Comparison of ENCODE assay signal across 18 cellular contexts in genomic region chr2:239946570-239947311, GRCh38.
A peak's percentile ranks its signal among the peaks of the same experiment; 100 is the strongest.
DNase-seq lines count a peak whose midpoint lies in the region; ATAC-seq lines count a peak whose summit lies in the region.
"Had no signal": no experiment of that assay in that cellular context is flagged by ENCODE, and none has a peak within 500 bp of the region (broad histone marks: within the 10 kb centered on the region; RNA-seq: fewer than 3 reads in every experiment).

No MANE protein-coding gene starts in this region.

- H3K36me3 Mint-ChIP-seq in activated naive CD8-positive, alpha-beta T cell treated with anti-CD3 and anti-CD28 coated beads, Interleukin-2, amount 50 U/mL, for 24 hours (ENCODE audit: low read depth): peaks cover 4% of the 10 kb centered on the region

- H3K27ac Mint-ChIP-seq in activated naive CD8-positive, alpha-beta T cell treated with anti-CD3 and anti-CD28 coated beads, Interleukin-2, amount 50 U/mL, for 24 hours: no peak overlapping the region

- H3K27ac ChIP-seq in layer of hippocampus (ENCODE audit: low read depth, low read length) (peak overlapping the region; percentile 93), substantia nigra (ENCODE audit: low read depth, low read length, poor library complexity, severe bottlenecking) (peak overlapping the region; percentile 95)
- H3K27ac ChIP-seq: uterus had no signal

- peaks cover 9% of the 10 kb centered on the region for H3K4me1 Mint-ChIP-seq in activated naive CD8-positive, alpha-beta T cell treated with anti-CD3 and anti-CD28 coated beads, Interleukin-2, amount 50 U/mL, for 24 hours

- no peak overlapping the region for H3K4me3 Mint-ChIP-seq in activated naive CD8-positive, alpha-beta T cell treated with anti-CD3 and anti-CD28 coated beads, Interleukin-2, amount 50 U/mL, for 24 hours
- H3K4me3 Mint-ChIP-seq: central memory CD8-positive, alpha-beta T cell had no signal

- peak; percentile 25 for ATAC-seq in activated naive CD8-positive, alpha-beta T cell treated with anti-CD3 and anti-CD28 coated beads, Interleukin-2, amount 50 U/mL, for 24 hours
- ATAC-seq in HG02759 (IDR thresholded peaks at IDR 0.05; ENCODE audit: unreplicated experiment): no peak
- ATAC-seq: activated CD4-positive, CD25-positive, alpha-beta regulatory T cell treated with anti-CD3 and anti-CD28 coated beads, Interleukin-2, amount 50 U/mL, for 24 hours had no signal

- no peaks in the 10 kb centered on the region for H3K27me3 ChIP-seq in layer of hippocampus (ENCODE audit: control insufficient read depth, insufficient read depth, low read length)
- H3K27me3 ChIP-seq: uterus had no signal

- H3K9me3 Mint-ChIP-seq in activated naive CD8-positive, alpha-beta T cell treated with anti-CD3 and anti-CD28 coated beads, Interleukin-2, amount 50 U/mL, for 24 hours: no peaks in the 10 kb centered on the region
- H3K9me3 Mint-ChIP-seq: central memory CD8-positive, alpha-beta T cell had no signal

- no peaks in the 10 kb centered on the region for H3K27me3 Mint-ChIP-seq in activated naive CD8-positive, alpha-beta T cell treated with anti-CD3 and anti-CD28 coated beads, Interleukin-2, amount 50 U/mL, for 24 hours
- H3K27me3 Mint-ChIP-seq: central memory CD8-positive, alpha-beta T cell had no signal

- DNase-seq in activated CD8-positive, alpha-beta memory T cell treated with anti-CD3 and anti-CD28 coated beads, Interleukin-2, amount 50 U/mL, for 48 hours: peak; percentile 32
- no peak for DNase-seq in activated CD8-positive, alpha-beta memory T cell treated with anti-CD3 and anti-CD28 coated beads for 24 hours
- no peak for DNase-seq in activated naive CD8-positive, alpha-beta T cell treated with anti-CD3 and anti-CD28 coated beads, Interleukin-2, amount 50 U/mL, for 24 hours
- no peak for DNase-seq in substantia nigra (lab: John Stamatoyannopoulos, UW)
- no peak for DNase-seq in DMS114 treated with DMSO at 0.1 percent for 48 hours (lab: John Stamatoyannopoulos, UW; ENCODE audit: unreplicated experiment)
- DNase-seq in effector CD8-positive, alpha-beta T cell (lab: John Stamatoyannopoulos, UW): no peak
- DNase-seq: amniotic stem cell; NCI-H1105; NCI-H2081; NCI-H510A; NK-92 treated with Interleukin-12 subunit alpha and Interleukin-12 subunit beta, amount 100 ng/mL, for 24 hours; RPMI8226; stimulated activated CD8-positive, alpha-beta memory T cell treated with anti-CD3 and anti-CD28 coated beads, Interleukin-4, amount 100 ng/mL, for 48 hours had no signal
